In the genomic region with DNA sequence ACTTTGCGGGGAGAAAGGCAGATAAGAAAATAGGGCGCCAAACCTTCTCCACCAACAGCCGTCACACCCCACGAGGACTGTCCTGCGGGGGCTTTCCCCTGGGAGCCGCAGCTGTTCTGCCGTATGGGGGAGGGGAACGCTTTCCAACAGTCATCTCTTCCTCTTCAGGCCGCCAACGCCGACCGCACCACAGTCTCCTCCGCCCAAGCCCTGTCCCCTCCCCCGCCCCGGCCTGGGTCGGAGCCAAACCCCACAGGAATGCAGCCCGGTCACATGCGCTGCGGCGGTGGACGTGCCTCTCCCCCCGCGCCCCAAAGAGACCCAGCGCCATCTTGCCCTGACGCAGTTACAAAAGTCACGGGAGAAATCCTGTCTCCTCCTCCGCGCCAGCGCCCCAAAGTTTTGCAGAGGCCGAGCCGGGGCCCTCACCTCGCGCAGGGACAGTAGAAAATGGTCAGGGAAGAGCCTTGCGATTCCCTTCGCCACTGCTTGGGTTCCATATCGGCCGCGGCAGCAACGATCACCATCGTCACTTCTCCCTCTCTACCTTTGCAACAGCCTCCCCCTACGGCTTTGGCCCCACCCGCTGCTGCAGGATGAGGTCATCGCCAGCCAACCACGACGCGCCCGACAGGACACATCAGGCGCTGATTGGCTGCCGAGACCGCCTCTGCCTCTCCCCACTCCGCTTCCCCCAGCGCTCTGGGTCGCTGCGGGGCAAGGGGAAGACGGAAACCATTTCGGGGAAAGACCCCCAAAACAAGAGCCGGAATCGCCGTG, we compare ENCODE assay signal across 8 cellular contexts. TPM values are rescaled to one million over a fixed set of nuclear protein-coding genes. Genes with fewer than 3 reads are reported as not detected.
DNase-seq lines count a peak whose midpoint lies in the region; ATAC-seq and TF ChIP-seq lines count a peak whose summit lies in the region.

No MANE protein-coding gene starts in this region.

- no peaks in the 10 kb centered on the region for H3K27me3 Mint-ChIP-seq in natural killer cell (ENCODE audit: low read depth in 2 of 2)

- ATAC-seq in natural killer cell, result peak; percentile 64 to 85 (median 71)

- peak; percentile 98 for DNase-seq in EL
- DNase-seq in H4 (ENCODE audit: low spot score), result peak; percentile 99
- DNase-seq in LNCaP clone FGC (ENCODE audit: low read depth), result peak; percentile 93
- DNase-seq in RPMI8226, result peak; percentile 100
- peak; percentile 99 for DNase-seq in activated T-helper 9 cell treated with anti-CD3 and anti-CD28 coated beads, Interleukin-2, amount 50 U/mL, for 16 hours (ENCODE audit: low read depth)
- peak; percentile 98 for DNase-seq in fibroblast of peridontal ligament (ENCODE audit: extremely low read depth)
- peak; percentile 99 for DNase-seq in natural killer cell
- peak; percentile 97 to 99 (median 99) for DNase-seq in stimulated activated naive CD4-positive, alpha-beta T cell (lab: John Stamatoyannopoulos, UW)

- peaks cover 77 to 85% of the 10 kb centered on the region in 2 donors for H3K4me1 Mint-ChIP-seq in natural killer cell

- TF ChIP-seq CTCF in LNCaP clone FGC (IDR thresholded peaks at IDR 0.05; ENCODE audit: control insufficient read depth, extremely low read depth, insufficient read depth) (no peak), natural killer cell (IDR thresholded peaks at IDR 0.05) (no peak)

- H3K9me3 Mint-ChIP-seq in natural killer cell, result no peaks in the 10 kb centered on the region

- peak overlapping the region; percentile 100 for H3K27ac Mint-ChIP-seq in natural killer cell

- intact Hi-C loops in natural killer cell (cut with micrococcal nuclease), result loop anchor here (1.0 to 10.0 kb wide), 6 partner anchors 28 to 332 kb away; no protein-coding TSS in a partner anchor

- H3K4me3 ChIP-seq in LNCaP clone FGC (ENCODE audit: low read depth, low read length), result peak overlapping the region; percentile 95

- H3K36me3 Mint-ChIP-seq in natural killer cell, result no peaks in the 10 kb centered on the region

- peak overlapping the region; percentile 97 for H3K4me3 Mint-ChIP-seq in natural killer cell

RNA-seq across cellular contexts. Expression of a gene that starts 1.3 kb away (rescaled TPM):
- total RNA-seq in H4 (2014; rRNA removed; shearing (Covaris generic)), result 19.4 and 38.2 TPM in 2 replicates
- 100 to 1,000 TPM; 272 to 353 (median 345) TPM for total RNA-seq in natural killer cell

Comparison
In these comparisons a context has a peak if more than half of its experiments do, and no peak if none do; other contexts are left out.
1. Peak in every context shown above with its lines: DNase-seq, ATAC-seq and H3K4me3 ChIP-seq.